20 cellular contexts compared by ENCODE assay signal in the genomic region with DNA sequence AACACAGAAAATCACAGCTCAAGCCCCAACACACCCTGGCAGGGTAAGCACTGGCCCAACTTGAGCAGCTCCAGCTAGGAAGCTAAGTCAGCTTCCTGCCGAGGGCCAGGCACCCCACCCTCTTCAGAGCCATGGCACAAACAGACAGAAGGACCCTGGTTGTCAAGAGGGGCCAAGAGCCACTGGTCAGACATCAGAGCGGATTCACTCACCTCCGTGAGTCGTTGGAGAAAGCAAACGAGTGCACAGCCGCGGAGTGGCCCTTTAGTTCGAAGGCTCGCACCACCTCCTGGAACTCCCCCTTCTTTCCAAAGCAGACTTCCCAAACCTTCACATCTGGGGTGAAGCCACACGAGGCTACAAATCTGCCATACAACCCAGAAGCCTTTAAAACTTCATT. TPM values are rescaled to one million over a fixed set of nuclear protein-coding genes. Genes with fewer than 3 reads are reported as not detected.
DNase-seq lines count a peak whose midpoint lies in the region; ATAC-seq and TF ChIP-seq lines count a peak whose summit lies in the region.
"Had no signal": no experiment of that assay in that cellular context is flagged by ENCODE, and none has a peak within 500 bp of the region (broad histone marks: within the 10 kb centered on the region; RNA-seq: fewer than 3 reads in every experiment).

No MANE protein-coding gene starts in this region.

- H3K36me3 ChIP-seq in heart right ventricle (peaks cover 7 to 76% (median 44%) of the 10 kb centered on the region in 9 donors), osteoblast (ENCODE audit: insufficient read depth, low read length) (peaks cover 63% of the 10 kb centered on the region), spleen (peaks cover 9 to 70% (median 57%) of the 10 kb centered on the region in 6 donors)
- H3K36me3 ChIP-seq in effector memory CD4-positive, alpha-beta T cell (ENCODE audit: control insufficient read depth, insufficient read depth, low read length): peaks cover 61% of the 10 kb centered on the region

- H2AFZ ChIP-seq in osteoblast (ENCODE audit: low read length): no peak overlapping the region
- H2AFZ ChIP-seq: GM23248 had no signal

- no peak overlapping the region for H3K4me3 ChIP-seq in heart right ventricle
- no peak overlapping the region for H3K4me3 ChIP-seq in osteoblast (ENCODE audit: insufficient read depth, low read length)
- no peak overlapping the region for H3K4me3 ChIP-seq in spleen
- H3K4me3 ChIP-seq in effector memory CD4-positive, alpha-beta T cell (ENCODE audit: insufficient read depth, low read depth, low read length, poor library complexity, severe bottlenecking): no peak overlapping the region
- H3K4me3 ChIP-seq: GM12878, GM23248 had no signal

- POLR2A ChIA-PET in RWPE1 (lab: Yijun Ruan, JAX; ENCODE audit: low non-redundant PET): no interaction called here

- no peaks in the 10 kb centered on the region for H3K9me3 ChIP-seq in heart right ventricle
- no peaks in the 10 kb centered on the region for H3K9me3 ChIP-seq in osteoblast (ENCODE audit: low read depth, low read length)
- H3K9me3 ChIP-seq in spleen: no peaks in the 10 kb centered on the region
- no peaks in the 10 kb centered on the region for H3K9me3 ChIP-seq in effector memory CD4-positive, alpha-beta T cell (ENCODE audit: control insufficient read depth, low read length)

- no peak overlapping the region for H3K4me2 ChIP-seq in osteoblast (ENCODE audit: insufficient read depth, low read length)

- no peak for TF ChIP-seq CTCF in heart right ventricle (IDR thresholded peaks at IDR 0.05)
- TF ChIP-seq CTCF in RWPE1 (conservative IDR thresholded peaks at IDR 0.05; ENCODE audit: low read depth): no peak
- TF ChIP-seq CTCF in osteoblast (IDR thresholded peaks at IDR 0.05; ENCODE audit: extremely low read depth, low read depth, low read length): no peak
- TF ChIP-seq CTCF in spleen (IDR thresholded peaks at IDR 0.05 in 8 of 11, conservative IDR thresholded peaks at IDR 0.05 in 3 of 11): no peak

- DNase-seq in cardiac septum (ENCODE audit: low spot score) (peak; percentile 49), heart right ventricle (no peak), RWPE1 (ENCODE audit: low spot score) (no peak), osteoblast (ENCODE audit: insufficient read length, low spot score, missing footprints) (peak; percentile 30), spleen (peak; percentile 51), COLO829 (ENCODE audit: low spot score) (no peak)
- DNase-seq in effector memory CD4-positive, alpha-beta T cell: no peak
- DNase-seq: C1 segment of cervical spinal cord; CD4-positive, alpha-beta memory T cell; DMS 273 treated with DMSO at 0.1 percent for 48 hours; DMS79; EL; GDM1; GM23248; H7; HCEC 1CT had no signal

- no peaks in the 10 kb centered on the region for H3K27me3 ChIP-seq in heart right ventricle
- no peaks in the 10 kb centered on the region for H3K27me3 ChIP-seq in osteoblast (ENCODE audit: insufficient read depth, low read length)
- no peaks in the 10 kb centered on the region for H3K27me3 ChIP-seq in spleen (replicated peaks in 1 of 7)
- H3K27me3 ChIP-seq in effector memory CD4-positive, alpha-beta T cell (replicated peaks; ENCODE audit: control insufficient read depth, insufficient read depth, low read length, poor library complexity, severe bottlenecking): no peaks in the 10 kb centered on the region

- intact Hi-C loops in cardiac septum (cut with DNase I) (no loop called here), heart right ventricle (cut with DNase I) (loop anchor here in 1 of 10 donors (10.0 kb wide), 1 partner anchor 114 kb away; a partner anchor contains a TSS), spleen (cut with DNase I; ENCODE audit: low total_unique reads) (no loop called here)

- peaks cover 33% of the 10 kb centered on the region for H4K20me1 ChIP-seq in osteoblast (ENCODE audit: insufficient read depth, low read length)

- H3K4me1 ChIP-seq in heart right ventricle: peaks cover 0 to 13% (median 0%) of the 10 kb centered on the region in 9 donors
- H3K4me1 ChIP-seq in osteoblast (ENCODE audit: insufficient read depth, low read length): peaks cover 4% of the 10 kb centered on the region
- peaks cover 0 to 14% (median 7%) of the 10 kb centered on the region in 6 donors for H3K4me1 ChIP-seq in spleen
- no peaks in the 10 kb centered on the region for H3K4me1 ChIP-seq in effector memory CD4-positive, alpha-beta T cell (ENCODE audit: control insufficient read depth, insufficient read depth, low read length, poor library complexity, severe bottlenecking)

- no peak for TF ChIP-seq POLR2A in spleen (IDR thresholded peaks at IDR 0.05)

- H3K27ac ChIP-seq in heart right ventricle (no peak overlapping the region), RWPE1 (peak overlapping the region; percentile 8; the same call in 1 of the 2 replicates), osteoblast (ENCODE audit: low read depth, low read length) (no peak overlapping the region), spleen (no peak overlapping the region)
- H3K27ac ChIP-seq in effector memory CD4-positive, alpha-beta T cell (ENCODE audit: insufficient read depth, low read length, poor library complexity, severe bottlenecking): no peak overlapping the region
- H3K27ac ChIP-seq: GM23248 had no signal

- CTCF ChIA-PET in RWPE1 (lab: Yijun Ruan, JAX): no interaction called here

- no peak for ATAC-seq in heart right ventricle
- no peak for ATAC-seq in HG02571 (IDR thresholded peaks at IDR 0.05; ENCODE audit: unreplicated experiment)
- ATAC-seq: GM12878 had no signal

- peaks cover 17% of the 10 kb centered on the region for H3K79me2 ChIP-seq in osteoblast (ENCODE audit: insufficient read depth, low read length)

- 93 to 96% methylated on average over 10 of the region's 10 CpGs for WGBS in heart right ventricle, 2 donors
- WGBS in spleen, 5 donors: 93 to 96% (median 95%) methylated on average over 10 of the region's 10 CpGs

RNA-seq across cellular contexts. Expression of a gene that starts 7.4 kb away (rescaled TPM):
- total RNA-seq in cardiac septum: 13.6 TPM
- 10 to 100 TPM in 7 of 10 donors, 1 to 10 TPM in 3; 7.7 to 20.6 (median 10.4) TPM for total RNA-seq in heart right ventricle
- polyA plus RNA-seq in heart right ventricle: 10 to 100 TPM in 1 of 2 donors, 1 to 10 TPM in 1; 6.9 to 22.1 TPM
- total RNA-seq in osteoblast: 56.1 and 66.6 TPM in 2 replicates
- total RNA-seq in spleen: 10 to 100 TPM; 20.5 to 31.2 (median 29.3) TPM
- polyA plus RNA-seq in spleen: 10 to 100 TPM in 1 of 3 donors, 1 to 10 TPM in 2; 8.1 to 11.2 (median 9.2) TPM

RNA-seq across cellular contexts. Expression of a gene that starts 13.5 kb away (rescaled TPM):
- total RNA-seq in cardiac septum (68.9 TPM), heart right ventricle (10 to 100 TPM; 65.1 to 85.8 (median 73.9) TPM), osteoblast (26.8 and 32.9 TPM in 2 replicates), spleen (10 to 100 TPM; 43.6 to 79.2 (median 66.5) TPM)
- polyA plus RNA-seq in heart right ventricle (10 to 100 TPM; 64.9 to 65.5 TPM), spleen (10 to 100 TPM; 40.1 to 64.3 (median 43.2) TPM)

RNA-seq across cellular contexts. Expression of a gene that starts 48.9 kb away (rescaled TPM):
- total RNA-seq in cardiac septum (45.7 TPM), heart right ventricle (10 to 100 TPM; 34.0 to 49.9 (median 41.5) TPM), osteoblast (58.3 and 61.2 TPM in 2 replicates), spleen (10 to 100 TPM; 47.9 to 61.4 (median 56.4) TPM)
- polyA plus RNA-seq in heart right ventricle (10 to 100 TPM; 11.7 to 17.2 TPM), spleen (10 to 100 TPM in 2 of 3 donors, 1 to 10 TPM in 1; 9.2 to 22.3 (median 10.9) TPM)

RNA-seq across cellular contexts. Expression of a gene that starts 53.3 kb away (rescaled TPM):
- total RNA-seq in cardiac septum: 0.65 TPM
- 1 to 10 TPM in 5 of 10 donors, under 1 TPM in 3, not detected in 2; 0.28 to 8.5 (median 1.9) TPM for total RNA-seq in heart right ventricle
- polyA plus RNA-seq in heart right ventricle: 10 to 100 TPM in 1 of 2 donors, 1 to 10 TPM in 1; 2.8 to 22.8 TPM
- total RNA-seq in osteoblast: 0.29 and 0.72 TPM in 2 replicates
- total RNA-seq in spleen: under 1 TPM in 1 of 7 donors, not detected in 6; 0.23 TPM
- polyA plus RNA-seq in spleen: under 1 TPM; 0.09 to 0.20 (median 0.13) TPM
- total RNA-seq: A172; CD4-positive, alpha-beta memory T cell; GM23248 had no signal
- polyA plus RNA-seq: BJ; CD4-positive, alpha-beta memory T cell; GM12878; GM23248 had no signal

Comparison
In these comparisons a context has a peak if more than half of its experiments do, and no peak if none do; other contexts are left out.
1. DNase-seq: peak in cardiac septum (single experiment), osteoblast (single experiment) and spleen (single experiment); none in heart right ventricle (0 of 2), RWPE1 (single experiment), COLO829 (single experiment) and effector memory CD4-positive, alpha-beta T cell (0 of 3).